In the genomic region with DNA sequence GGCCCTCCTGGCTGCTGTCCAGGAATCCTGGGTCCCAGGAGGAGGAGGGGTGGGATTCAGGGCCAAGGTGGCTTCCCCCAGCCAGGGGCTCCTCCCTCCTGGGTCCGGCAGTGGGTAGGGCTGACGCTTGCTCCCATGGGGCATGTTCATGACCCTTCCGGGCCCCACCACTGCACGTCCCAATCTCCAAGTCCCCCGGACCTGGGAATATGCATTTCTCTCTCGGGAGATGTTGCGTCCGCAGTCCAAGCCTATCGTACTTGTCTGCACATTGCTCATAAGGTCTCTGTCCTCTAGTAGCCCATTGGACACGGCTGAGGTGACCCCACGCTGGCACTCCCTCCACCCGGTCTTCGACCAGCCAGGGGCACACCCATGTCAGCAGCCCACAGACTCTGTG, we compare ENCODE assay signal across 1 cellular context.
TF ChIP-seq lines count a peak whose summit lies in the region.

No MANE protein-coding gene starts in this region.

TF ChIP-seq in GM23338, 12 proteins besides CTCF, POLR2A, EP300 and RAD21 (continued from another document):
- TF ChIP-seq, protein P1, sequence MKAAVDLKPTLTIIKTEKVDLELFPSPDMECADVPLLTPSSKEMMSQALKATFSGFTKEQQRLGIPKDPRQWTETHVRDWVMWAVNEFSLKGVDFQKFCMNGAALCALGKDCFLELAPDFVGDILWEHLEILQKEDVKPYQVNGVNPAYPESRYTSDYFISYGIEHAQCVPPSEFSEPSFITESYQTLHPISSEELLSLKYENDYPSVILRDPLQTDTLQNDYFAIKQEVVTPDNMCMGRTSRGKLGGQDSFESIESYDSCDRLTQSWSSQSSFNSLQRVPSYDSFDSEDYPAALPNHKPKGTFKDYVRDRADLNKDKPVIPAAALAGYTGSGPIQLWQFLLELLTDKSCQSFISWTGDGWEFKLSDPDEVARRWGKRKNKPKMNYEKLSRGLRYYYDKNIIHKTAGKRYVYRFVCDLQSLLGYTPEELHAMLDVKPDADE (IDR thresholded peaks at IDR 0.05), result no peak
